Comparison of ENCODE assay signal across 32 cellular contexts in the genomic region with DNA sequence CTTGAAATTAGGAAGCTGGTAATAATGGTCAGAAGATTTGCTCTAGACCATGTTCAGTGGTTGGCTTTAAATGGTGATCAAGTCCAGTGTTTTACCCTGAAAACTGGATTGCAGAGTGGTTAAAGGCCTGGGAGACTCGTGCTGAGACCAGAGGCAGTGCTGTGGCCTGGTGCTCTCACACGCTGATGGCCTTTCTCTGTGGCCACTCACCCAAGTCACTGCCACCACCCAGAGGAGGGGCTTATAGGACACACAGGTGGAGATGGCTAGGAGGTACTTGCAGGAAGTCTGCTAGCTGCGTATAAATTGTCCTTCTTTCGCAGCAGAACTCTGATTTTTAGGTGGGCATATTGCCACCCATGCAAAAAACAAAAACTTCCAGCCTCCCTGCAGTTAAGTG. TPM values are rescaled to one million over a fixed set of nuclear protein-coding genes. Genes with fewer than 3 reads are reported as not detected.
"Had no signal": no experiment of that assay in that cellular context is flagged by ENCODE, and none has a peak within 500 bp of the region (broad histone marks: within the 10 kb centered on the region; RNA-seq: fewer than 3 reads in every experiment).

No MANE protein-coding gene starts in this region.

- H3K4me3 Mint-ChIP-seq: activated CD4-positive, alpha-beta T cell treated with anti-CD3 and anti-CD28 coated beads, Interleukin-2, amount 10 ng/mL, durations not matched to agents 24 days and 14 days; activated CD8-positive, alpha-beta T cell treated with anti-CD3 and anti-CD28 coated beads, Interleukin-2, amount 10 ng/mL, durations not matched to agents 7 days and 5 days; activated T-cell treated with anti-CD3 and anti-CD28 coated beads, Interleukin-2, amount 50 U/mL, for 24 hours; activated T-helper 17 cell treated with anti-CD3 and anti-CD28 coated beads, Interleukin-2, amount 50 U/mL, for 72 hours; effector memory CD8-positive, alpha-beta T cell; nephron; stimulated activated memory B cell treated with anti-CD40 and anti-IgM and Interleukin-4, amounts not matched to agents 10 μg/mL and 1 μg/mL and 100 μg/mL, for 72 hours had no signal

- DNase-seq: activated CD4-positive, alpha-beta T cell treated with anti-CD3 and anti-CD28 coated beads, Interleukin-2, amount 10 ng/mL, durations not matched to agents 24 days and 14 days; activated CD8-positive, alpha-beta T cell treated with anti-CD3 and anti-CD28 coated beads, Interleukin-2, amount 10 ng/mL, durations not matched to agents 7 days and 5 days; activated naive CD4-positive, alpha-beta T cell; activated T-cell treated with anti-CD3 and anti-CD28 coated beads, Interleukin-2, amount 50 U/mL, for 24 hours; amniotic stem cell; brain microvascular endothelial cell; effector memory CD8-positive, alpha-beta T cell; islet precursor cell; left ventricle myocardium superior; sigmoid colon; small intestine; stimulated activated CD4-positive, alpha-beta T cell treated with anti-CD3 and anti-CD28 coated beads, Interleukin-1b, Interleukin-23, amount 100 ng/mL, for 48 hours; stimulated activated CD4-positive, alpha-beta T cell treated with anti-CD3 and anti-CD28 coated beads, Interleukin-4, amount 100 ng/mL, for 4 hours; T-helper 9 cell had no signal

- H3K9me3 Mint-ChIP-seq: activated T-cell treated with anti-CD3 and anti-CD28 coated beads, Interleukin-2, amount 50 U/mL, for 24 hours; activated T-helper 17 cell treated with anti-CD3 and anti-CD28 coated beads, Interleukin-2, amount 50 U/mL, for 72 hours; effector memory CD8-positive, alpha-beta T cell; nephron; stimulated activated memory B cell treated with anti-CD40 and anti-IgM and Interleukin-4, amounts not matched to agents 10 μg/mL and 1 μg/mL and 100 μg/mL, for 72 hours had no signal

- FAIRE-seq: astrocyte, endothelial cell of umbilical vein, small intestine, TTC549, urothelium cell line had no signal

- ATAC-seq: activated CD8-positive, alpha-beta T cell treated with anti-CD3 and anti-CD28 coated beads, Interleukin-2, amount 10 ng/mL, durations not matched to agents 7 days and 5 days; activated T-helper 17 cell treated with anti-CD3 and anti-CD28 coated beads, Interleukin-2, amount 50 U/mL, for 72 hours; effector memory CD8-positive, alpha-beta T cell; gastroesophageal sphincter; left ventricle myocardium superior; stimulated activated memory B cell treated with anti-CD40 and anti-IgM and Interleukin-4, amounts not matched to agents 10 μg/mL and 1 μg/mL and 100 μg/mL, for 72 hours had no signal

- H3K4me1 Mint-ChIP-seq: stimulated activated memory B cell treated with anti-CD40 and anti-IgM and Interleukin-4, amounts not matched to agents 10 μg/mL and 1 μg/mL and 100 μg/mL, for 72 hours had no signal

- H3K27ac Mint-ChIP-seq: activated CD4-positive, alpha-beta T cell treated with anti-CD3 and anti-CD28 coated beads, Interleukin-2, amount 10 ng/mL, durations not matched to agents 24 days and 14 days; activated CD8-positive, alpha-beta T cell treated with anti-CD3 and anti-CD28 coated beads, Interleukin-2, amount 10 ng/mL, durations not matched to agents 7 days and 5 days; activated T-cell treated with anti-CD3 and anti-CD28 coated beads, Interleukin-2, amount 50 U/mL, for 24 hours; activated T-helper 17 cell treated with anti-CD3 and anti-CD28 coated beads, Interleukin-2, amount 50 U/mL, for 72 hours; effector memory CD8-positive, alpha-beta T cell; nephron; progenitor cell of endocrine pancreas; stimulated activated memory B cell treated with anti-CD40 and anti-IgM and Interleukin-4, amounts not matched to agents 10 μg/mL and 1 μg/mL and 100 μg/mL, for 72 hours had no signal

- H3K36me3 Mint-ChIP-seq: stimulated activated memory B cell treated with anti-CD40 and anti-IgM and Interleukin-4, amounts not matched to agents 10 μg/mL and 1 μg/mL and 100 μg/mL, for 72 hours had no signal

RNA-seq across cellular contexts. Expression of gene PLA2G4E, which starts 42.3 kb away (rescaled TPM):
- total RNA-seq: activated CD4-positive, alpha-beta T cell treated with anti-CD3 and anti-CD28 coated beads, Interleukin-2, amount 10 ng/mL, durations not matched to agents 24 days and 14 days; activated CD8-positive, alpha-beta T cell treated with anti-CD3 and anti-CD28 coated beads, Interleukin-2, amount 10 ng/mL, durations not matched to agents 7 days and 5 days; astrocyte; cerebellum; endothelial cell of umbilical vein; fibroblast of lung; fibroblast of villous mesenchyme; left ventricle myocardium superior; lung microvascular endothelial cell; osteocyte; progenitor cell of endocrine pancreas; renal cortical epithelial cell; sigmoid colon; T-helper 1 cell treated with Interleukin-12 subunit alpha and Interleukin-12 subunit beta and Interleukin-4 antibody, amounts not matched to agents 30 ng/mL and 1 ng/mL, for 36 hours; temporal lobe; tibial nerve had no signal
